ENCODE assay signal across 33 cellular contexts in genomic region chr14:57837267-57837666, GRCh38. TPM values are rescaled to one million over a fixed set of nuclear protein-coding genes. Genes with fewer than 3 reads are reported as not detected.
"Had no signal": no experiment of that assay in that cellular context is flagged by ENCODE, and none has a peak within 500 bp of the region (broad histone marks: within the 10 kb centered on the region; RNA-seq: fewer than 3 reads in every experiment).

No MANE protein-coding gene starts in this region.

- H3K27me3 ChIP-seq: breast epithelium, gastroesophageal sphincter, pancreas, sigmoid colon, uterus had no signal

- H3K4me3 Mint-ChIP-seq: activated B cell treated with CpG ODN at 0.5 μM for 24 hours; activated CD8-positive, alpha-beta T cell treated with anti-CD3 and anti-CD28 coated beads for 36 hours; activated T-cell treated with anti-CD3 and anti-CD28 coated beads, Interleukin-2, amount 50 U/mL, for 4 hours; activated T-helper 17 cell treated with anti-CD3 and anti-CD28 coated beads, Interleukin-2, amount 50 U/mL, for 72 hours; dendritic cell treated with granulocyte-macrophage colony-stimulating factor and Interleukin-4, amounts not matched to agents 40 ng/mL and 50 ng/mL, for 4 days; immature natural killer cell; naive thymus-derived CD4-positive, alpha-beta T cell; neural crest cell; stimulated activated effector memory CD8-positive, alpha-beta T cell treated with anti-CD3 and anti-CD28 coated beads, Interleukin-12 subunit alpha, Interleukin-12 subunit beta, amount 100 ng/mL, for 72 hours; stimulated activated naive CD8-positive, alpha-beta T cell treated with anti-CD3 and anti-CD28 coated beads, Interleukin-15, Interleukin-2, amounts not matched to agents 100 ng/mL and 50 ng/mL, for 24 hours had no signal

- H3K9me3 ChIP-seq: breast epithelium, gastroesophageal sphincter, pancreas, prostate gland, sigmoid colon, thoracic aorta, uterus had no signal

- H3K36me3 Mint-ChIP-seq: immature natural killer cell; naive thymus-derived CD4-positive, alpha-beta T cell; stimulated activated effector memory CD8-positive, alpha-beta T cell treated with anti-CD3 and anti-CD28 coated beads, Interleukin-12 subunit alpha, Interleukin-12 subunit beta, amount 100 ng/mL, for 72 hours had no signal

- DNase-seq: activated B cell treated with CpG ODN at 0.5 μM for 24 hours; activated CD4-positive, alpha-beta T cell treated with anti-CD3 and anti-CD28 coated beads, Interleukin-2, amount 50 U/mL, for 1 hour; activated CD8-positive, alpha-beta T cell treated with anti-CD3 and anti-CD28 coated beads for 36 hours; activated gamma-delta T cell treated with Interleukin-2 at 50 U/mL for 16 hours; activated T-cell treated with anti-CD3 and anti-CD28 coated beads, Interleukin-2, amount 50 U/mL, for 4 hours; central memory CD4-positive, alpha-beta T cell; hippocampal formation; immature natural killer cell; midbrain; naive thymus-derived CD4-positive, alpha-beta T cell; nucleus accumbens; pancreas; sigmoid colon; small intestine; stimulated activated CD4-positive, alpha-beta T cell treated with anti-CD3 and anti-CD28 coated beads, Interleukin-4, amount 100 ng/mL, for 24 hours; T-helper 9 cell; trophoblast cell; uterus had no signal

- H3K4me3 ChIP-seq: breast epithelium, gastroesophageal sphincter, pancreas, prostate gland, sigmoid colon, thoracic aorta, uterus had no signal

- H3K27me3 Mint-ChIP-seq: activated T-helper 17 cell treated with anti-CD3 and anti-CD28 coated beads, Interleukin-2, amount 50 U/mL, for 72 hours; dendritic cell treated with granulocyte-macrophage colony-stimulating factor and Interleukin-4, amounts not matched to agents 40 ng/mL and 50 ng/mL, for 4 days had no signal

- H3K9me3 Mint-ChIP-seq: activated B cell treated with CpG ODN at 0.5 μM for 24 hours; activated CD8-positive, alpha-beta T cell treated with anti-CD3 and anti-CD28 coated beads for 36 hours; activated T-cell treated with anti-CD3 and anti-CD28 coated beads, Interleukin-2, amount 50 U/mL, for 4 hours; dendritic cell treated with granulocyte-macrophage colony-stimulating factor and Interleukin-4, amounts not matched to agents 40 ng/mL and 50 ng/mL, for 4 days; stimulated activated naive CD8-positive, alpha-beta T cell treated with anti-CD3 and anti-CD28 coated beads, Interleukin-15, Interleukin-2, amounts not matched to agents 100 ng/mL and 50 ng/mL, for 24 hours had no signal

- H3K4me1 Mint-ChIP-seq: activated B cell treated with CpG ODN at 0.5 μM for 24 hours; activated T-helper 17 cell treated with anti-CD3 and anti-CD28 coated beads, Interleukin-2, amount 50 U/mL, for 72 hours; immature natural killer cell; naive thymus-derived CD4-positive, alpha-beta T cell; stimulated activated effector memory CD8-positive, alpha-beta T cell treated with anti-CD3 and anti-CD28 coated beads, Interleukin-12 subunit alpha, Interleukin-12 subunit beta, amount 100 ng/mL, for 72 hours had no signal

- H3K4me1 ChIP-seq: breast epithelium, pancreas, prostate gland, uterus had no signal

- ATAC-seq: activated CD8-positive, alpha-beta T cell treated with anti-CD3 and anti-CD28 coated beads for 36 hours; activated naive CD4-positive, alpha-beta T cell treated with anti-CD3 and anti-CD28 coated beads, Interleukin-2, amount 50 U/mL, for 72 hours; activated T-cell treated with anti-CD3 and anti-CD28 coated beads, Interleukin-2, amount 50 U/mL, for 4 hours; activated T-helper 17 cell treated with anti-CD3 and anti-CD28 coated beads, Interleukin-2, amount 50 U/mL, for 72 hours; gastroesophageal sphincter; naive thymus-derived CD4-positive, alpha-beta T cell; pancreas; stimulated activated effector memory CD8-positive, alpha-beta T cell treated with anti-CD3 and anti-CD28 coated beads, Interleukin-12 subunit alpha, Interleukin-12 subunit beta, amount 100 ng/mL, for 72 hours had no signal

- H3K36me3 ChIP-seq: breast epithelium, gastroesophageal sphincter, pancreas, prostate gland, sigmoid colon, thoracic aorta, uterus had no signal

- H3K27ac ChIP-seq: breast epithelium, gastroesophageal sphincter, pancreas, prostate gland, sigmoid colon, thoracic aorta, uterus had no signal

- H3K27ac Mint-ChIP-seq: activated B cell treated with CpG ODN at 0.5 μM for 24 hours; activated CD8-positive, alpha-beta T cell treated with anti-CD3 and anti-CD28 coated beads for 36 hours; activated naive CD4-positive, alpha-beta T cell treated with anti-CD3 and anti-CD28 coated beads, Interleukin-2, amount 50 U/mL, for 72 hours; activated T-helper 17 cell treated with anti-CD3 and anti-CD28 coated beads, Interleukin-2, amount 50 U/mL, for 72 hours; dendritic cell treated with granulocyte-macrophage colony-stimulating factor and Interleukin-4, amounts not matched to agents 40 ng/mL and 50 ng/mL, for 4 days; immature natural killer cell; naive thymus-derived CD4-positive, alpha-beta T cell; stimulated activated effector memory CD8-positive, alpha-beta T cell treated with anti-CD3 and anti-CD28 coated beads, Interleukin-12 subunit alpha, Interleukin-12 subunit beta, amount 100 ng/mL, for 72 hours; stimulated activated naive CD8-positive, alpha-beta T cell treated with anti-CD3 and anti-CD28 coated beads, Interleukin-15, Interleukin-2, amounts not matched to agents 100 ng/mL and 50 ng/mL, for 24 hours had no signal

RNA-seq across cellular contexts. Expression of gene SLC35F4, which starts 28.6 kb away (rescaled TPM):
- total RNA-seq: activated B cell treated with CpG ODN at 0.5 μM for 24 hours; activated CD8-positive, alpha-beta T cell treated with anti-CD3 and anti-CD28 coated beads for 36 hours; activated naive CD4-positive, alpha-beta T cell treated with anti-CD3 and anti-CD28 coated beads, Interleukin-2, amount 50 U/mL, for 72 hours; activated T-cell treated with anti-CD3 and anti-CD28 coated beads, Interleukin-2, amount 50 U/mL, for 4 hours; activated T-helper 17 cell treated with anti-CD3 and anti-CD28 coated beads, Interleukin-2, amount 50 U/mL, for 72 hours; breast epithelium; fibroblast of lung; fibroblast of villous mesenchyme; gastroesophageal sphincter; kidney epithelial cell; naive thymus-derived CD4-positive, alpha-beta T cell; sigmoid colon; subcutaneous adipose tissue; thoracic aorta had no signal
- polyA plus RNA-seq: esophagus; fibroblast of lung; immature natural killer cell; naive thymus-derived CD4-positive, alpha-beta T cell; sigmoid colon had no signal
